9 cellular contexts compared by ENCODE assay signal in the genomic region with DNA sequence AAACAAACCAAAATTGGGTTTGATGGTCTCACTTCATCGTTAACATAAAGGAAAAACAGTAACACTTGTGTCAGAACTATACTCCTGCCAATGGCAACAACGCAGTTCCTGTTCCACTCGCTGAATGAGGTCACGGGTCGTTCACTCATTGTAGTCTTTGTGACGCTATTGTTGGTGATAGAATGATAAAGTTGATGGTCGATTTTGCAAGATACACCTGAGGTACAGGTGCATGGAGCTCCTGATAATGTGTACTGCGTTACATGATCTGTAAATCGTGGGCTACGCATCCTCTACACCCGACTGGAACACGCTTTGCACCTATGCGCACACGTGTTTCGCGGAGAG. TPM values are rescaled to one million over a fixed set of nuclear protein-coding genes. Genes with fewer than 3 reads are reported as not detected.
DNase-seq lines count a peak whose midpoint lies in the region; ATAC-seq and TF ChIP-seq lines count a peak whose summit lies in the region.
"Had no signal": no experiment of that assay in that cellular context is flagged by ENCODE, and none has a peak within 500 bp of the region (broad histone marks: within the 10 kb centered on the region; RNA-seq: fewer than 3 reads in every experiment).

No MANE protein-coding gene starts in this region.

- H3K27me3 ChIP-seq in BE2C (no peaks in the 10 kb centered on the region), fibroblast of lung (ENCODE audit: control insufficient read depth, insufficient read depth, low read length) (no peaks in the 10 kb centered on the region)

- TF ChIP-seq CTCF in BE2C (IDR thresholded peaks at IDR 0.05; ENCODE audit: low read depth, low read length), result no peak
- no peak for TF ChIP-seq CTCF in GM20000 (IDR thresholded peaks at IDR 0.05; ENCODE audit: extremely low read depth, missing control alignments)
- TF ChIP-seq CTCF in fibroblast of lung (conservative IDR thresholded peaks at IDR 0.05 in 1 of 2, IDR thresholded peaks at IDR 0.05 in 1 of 2; ENCODE audit: low read depth in 1 of 2, low read length in 2 of 2), result no peak
- TF ChIP-seq CTCF in progenitor cell of endocrine pancreas (IDR thresholded peaks at IDR 0.05; ENCODE audit: unreplicated experiment), result no peak

- H3K4me1 ChIP-seq in BE2C (no peaks in the 10 kb centered on the region; the same call in 1 of the 2 replicates), fibroblast of lung (ENCODE audit: control insufficient read depth, extremely low read depth, insufficient read depth, low read length) (peaks cover 2% of the 10 kb centered on the region)

- peak overlapping the region; percentile 81 for H3K4me3 Mint-ChIP-seq in progenitor cell of endocrine pancreas (ENCODE audit: low read depth)

- H2AFZ ChIP-seq in fibroblast of lung (ENCODE audit: low read length), result peak overlapping the region; percentile 86

- no peaks in the 10 kb centered on the region for H3K27me3 Mint-ChIP-seq in progenitor cell of endocrine pancreas

- H3K9me3 ChIP-seq in BE2C (no peaks in the 10 kb centered on the region), SK-N-MC (ENCODE audit: low read depth, low read length) (no peaks in the 10 kb centered on the region), fibroblast of lung (ENCODE audit: control insufficient read depth, insufficient read depth, low read depth, low read length) (no peaks in the 10 kb centered on the region)

- H3K4me1 Mint-ChIP-seq in progenitor cell of endocrine pancreas (ENCODE audit: low read depth), result peaks cover 27% of the 10 kb centered on the region

- H3K9ac ChIP-seq in SK-N-MC (ENCODE audit: insufficient read length) (peak overlapping the region; percentile 92), fibroblast of lung (ENCODE audit: insufficient read depth, low read length) (no peak overlapping the region)

- no peak for ATAC-seq in GM21528 (IDR thresholded peaks at IDR 0.05; ENCODE audit: low FRiP score, unreplicated experiment)
- ATAC-seq in HG03520 (IDR thresholded peaks at IDR 0.05; ENCODE audit: unreplicated experiment), result no peak

- H3K9me3 Mint-ChIP-seq in progenitor cell of endocrine pancreas (ENCODE audit: low read depth), result no peaks in the 10 kb centered on the region

- H3K36me3 ChIP-seq in BE2C (no peaks in the 10 kb centered on the region), SK-N-MC (ENCODE audit: insufficient read depth, low read length) (no peaks in the 10 kb centered on the region), fibroblast of lung (ENCODE audit: control insufficient read depth, insufficient read depth, low read length) (no peaks in the 10 kb centered on the region)

- H3K27ac ChIP-seq in SK-N-MC (no peak overlapping the region), fibroblast of lung (ENCODE audit: insufficient read depth, low read length) (peak overlapping the region; percentile 96)

- H3K27ac Mint-ChIP-seq in progenitor cell of endocrine pancreas, result peak overlapping the region; percentile 95

- H3K79me2 ChIP-seq in fibroblast of lung (ENCODE audit: control insufficient read depth, insufficient read depth, low read length), result peaks cover 2% of the 10 kb centered on the region

- H4K20me1 ChIP-seq in fibroblast of lung (ENCODE audit: control insufficient read depth, extremely low read depth, insufficient read depth, low read length), result no peaks in the 10 kb centered on the region

- H3K36me3 Mint-ChIP-seq in progenitor cell of endocrine pancreas (ENCODE audit: insufficient read depth), result peaks cover 2% of the 10 kb centered on the region

- H3K4me2 ChIP-seq in fibroblast of lung (ENCODE audit: extremely low read depth, insufficient read depth, low read length), result peak overlapping the region; percentile 95

- no peak for DNase-seq in BE2C
- DNase-seq in GM20000 (ENCODE audit: low spot score), result peak; percentile 38
- DNase-seq in SK-N-MC (ENCODE audit: low read depth, low spot score), result no peak
- peak; percentile 9 to 25 for DNase-seq in fibroblast of lung (ENCODE audit: low read depth in 2 of 2)
- no peak for DNase-seq in progenitor cell of endocrine pancreas (ENCODE audit: low spot score, unreplicated experiment)
- no peak for DNase-seq in cortex of kidney (lab: John Stamatoyannopoulos, UW)

- H3K4me3 ChIP-seq in BE2C (ENCODE audit: low read depth, low read length), result peak overlapping the region; percentile 70
- H3K4me3 ChIP-seq in SK-N-MC, result peak overlapping the region; percentile 99
- H3K4me3 ChIP-seq in fibroblast of lung (replicated peaks in 1 of 4; ENCODE audit: control extremely low read depth in 1 of 4, insufficient read depth in 1 of 4, low read depth in 3 of 4, low read length in 4 of 4), result peak overlapping the region; percentile 50 to 96 (median 88)

RNA-seq across cellular contexts. Expression of a gene that starts 0.4 kb away (rescaled TPM):
- polyA plus RNA-seq in BE2C (2012; ENCODE audit: insufficient read depth, insufficient read length, low read depth), result 8.5 TPM
- 7.4 and 10.2 TPM in 2 replicates for total RNA-seq in fibroblast of lung
- polyA plus RNA-seq in fibroblast of lung, result 11.9 and 15.3 TPM in 2 replicates
- polyA plus RNA-seq in fibroblast of lung (2012), result 17.1 and 26.7 TPM in 2 replicates
- 5.3 and 6.1 TPM in 2 replicates for polyA minus RNA-seq in fibroblast of lung (ENCODE audit: low replicate concordance)
- 22.2 and 22.5 TPM in 2 replicates for total RNA-seq in progenitor cell of endocrine pancreas

RNA-seq across cellular contexts. Expression of a gene that starts 20.0 kb away (rescaled TPM):
- not detected for polyA plus RNA-seq in BE2C (2012; ENCODE audit: insufficient read depth, insufficient read length, low read depth)
- total RNA-seq in fibroblast of lung (0.17 TPM in 1 of 2 replicates, not detected in the other), progenitor cell of endocrine pancreas (1.0 and 2.0 TPM in 2 replicates)
- not detected in 2 replicates for polyA plus RNA-seq in fibroblast of lung
- polyA plus RNA-seq in fibroblast of lung (2012), result 0.21 and 0.31 TPM in 2 replicates
- not detected in 2 replicates for polyA minus RNA-seq in fibroblast of lung (ENCODE audit: low replicate concordance)
- total RNA-seq: renal cortical epithelial cell had no signal

RNA-seq across cellular contexts. Expression of a gene that starts 31.0 kb away (rescaled TPM):
- 137 TPM for polyA plus RNA-seq in BE2C (2012; ENCODE audit: insufficient read depth, insufficient read length, low read depth)
- total RNA-seq in fibroblast of lung (135 and 158 TPM in 2 replicates), progenitor cell of endocrine pancreas (254 and 263 TPM in 2 replicates)
- 121 and 179 TPM in 2 replicates for polyA plus RNA-seq in fibroblast of lung
- 286 and 450 TPM in 2 replicates for polyA plus RNA-seq in fibroblast of lung (2012)
- 297 and 415 TPM in 2 replicates for polyA minus RNA-seq in fibroblast of lung (ENCODE audit: low replicate concordance)

RNA-seq across cellular contexts. Expression of a gene that starts 42.5 kb away (rescaled TPM):
- 20.6 TPM for polyA plus RNA-seq in BE2C (2012; ENCODE audit: insufficient read depth, insufficient read length, low read depth)
- total RNA-seq in fibroblast of lung (32.1 and 33.5 TPM in 2 replicates), progenitor cell of endocrine pancreas (47.9 and 54.4 TPM in 2 replicates)
- 27.8 and 34.2 TPM in 2 replicates for polyA plus RNA-seq in fibroblast of lung
- 26.0 and 34.0 TPM in 2 replicates for polyA plus RNA-seq in fibroblast of lung (2012)
- 38.7 and 44.5 TPM in 2 replicates for polyA minus RNA-seq in fibroblast of lung (ENCODE audit: low replicate concordance)

RNA-seq across cellular contexts. Expression of a gene that starts 44.9 kb away (rescaled TPM):
- 33.9 TPM for polyA plus RNA-seq in BE2C (2012; ENCODE audit: insufficient read depth, insufficient read length, low read depth)
- total RNA-seq in fibroblast of lung (8.2 and 11.4 TPM in 2 replicates), progenitor cell of endocrine pancreas (27.8 and 28.7 TPM in 2 replicates)
- 10.3 and 14.4 TPM in 2 replicates for polyA plus RNA-seq in fibroblast of lung
- polyA plus RNA-seq in fibroblast of lung (2012), result 17.8 and 23.5 TPM in 2 replicates
- polyA minus RNA-seq in fibroblast of lung (ENCODE audit: low replicate concordance), result 12.0 and 12.2 TPM in 2 replicates

Comparison
In these comparisons a context has a peak if more than half of its experiments do, and no peak if none do; other contexts are left out.
1. DNase-seq: peak in GM20000 (single experiment) and fibroblast of lung (2 of 2); none in BE2C (single experiment), SK-N-MC (single experiment), progenitor cell of endocrine pancreas (single experiment) and cortex of kidney (single experiment).
2. Peak in every context shown above with its lines, with median percentiles within 50 percentile points of each other: H3K4me3 ChIP-seq.